32 cellular contexts compared by ENCODE assay signal in genomic region chr3:138325990-138326389, GRCh38. TPM values are rescaled to one million over a fixed set of nuclear protein-coding genes. Genes with fewer than 3 reads are reported as not detected.
"Had no signal": no experiment of that assay in that cellular context is flagged by ENCODE, and none has a peak within 500 bp of the region (broad histone marks: within the 10 kb centered on the region; RNA-seq: fewer than 3 reads in every experiment).

No MANE protein-coding gene starts in this region.

- H3K9me3 ChIP-seq: MG63, Peyer's patch had no signal

- FAIRE-seq: TTC549 had no signal

- H3K27ac Mint-ChIP-seq: activated CD4-positive, alpha-beta T cell treated with anti-CD3 and anti-CD28 coated beads, Interleukin-2, amount 10 ng/mL, durations not matched to agents 24 days and 14 days; activated CD8-positive, alpha-beta T cell treated with anti-CD3 and anti-CD28 coated beads, Interleukin-2, amount 10 ng/mL, durations not matched to agents 7 days and 5 days; activated naive CD4-positive, alpha-beta T cell treated with anti-CD3 and anti-CD28 coated beads for 36 hours; activated naive CD8-positive, alpha-beta T cell; activated naive CD8-positive, alpha-beta T cell treated with anti-CD3 and anti-CD28 coated beads, Interleukin-2, amount 50 U/mL, for 24 hours; activated T-cell treated with anti-CD3 and anti-CD28 coated beads, Interleukin-2, amount 50 U/mL, for 24 hours; activated T-helper 2 cell treated with anti-CD3 and anti-CD28 coated beads, Interferon-gamma antibody, Interleukin-2, Interleukin-4, amounts not matched to agents 10 μg/mL and 5 μg/mL and 100 μg/mL, durations not matched to agents 14 hours and 24 hours and 36 hours; brain; T-helper 2 cell treated with Interferon-gamma antibody and Interleukin-4, amounts not matched to agents 5 μg/mL and 100 μg/mL, for 36 hours had no signal

- H3K27ac ChIP-seq: Peyer's patch had no signal

- H3K36me3 ChIP-seq: MG63, Peyer's patch had no signal

- H3K4me3 Mint-ChIP-seq: activated CD4-positive, alpha-beta T cell treated with anti-CD3 and anti-CD28 coated beads, Interleukin-2, amount 10 ng/mL, durations not matched to agents 24 days and 14 days; activated CD8-positive, alpha-beta T cell treated with anti-CD3 and anti-CD28 coated beads, Interleukin-2, amount 10 ng/mL, durations not matched to agents 7 days and 5 days; activated naive CD4-positive, alpha-beta T cell treated with anti-CD3 and anti-CD28 coated beads for 36 hours; activated naive CD8-positive, alpha-beta T cell; activated naive CD8-positive, alpha-beta T cell treated with anti-CD3 and anti-CD28 coated beads, Interleukin-2, amount 50 U/mL, for 24 hours; activated T-cell treated with anti-CD3 and anti-CD28 coated beads, Interleukin-2, amount 50 U/mL, for 24 hours; brain; T-helper 2 cell treated with Interferon-gamma antibody and Interleukin-4, amounts not matched to agents 5 μg/mL and 100 μg/mL, for 36 hours had no signal

- H3K4me3 ChIP-seq: MG63, Peyer's patch had no signal

- H3K27me3 Mint-ChIP-seq: activated CD4-positive, alpha-beta T cell treated with anti-CD3 and anti-CD28 coated beads, Interleukin-2, amount 10 ng/mL, durations not matched to agents 24 days and 14 days; activated naive CD8-positive, alpha-beta T cell; activated T-cell treated with anti-CD3 and anti-CD28 coated beads, Interleukin-2, amount 50 U/mL, for 24 hours; brain had no signal

- DNase-seq: activated CD4-positive, alpha-beta T cell treated with anti-CD3 and anti-CD28 coated beads, Interleukin-2, amount 10 ng/mL, durations not matched to agents 24 days and 14 days; activated CD4-positive, alpha-beta T cell treated with anti-CD3 and anti-CD28 coated beads, Interleukin-2, amount 50 U/mL, for 48 hours; activated CD8-positive, alpha-beta T cell treated with anti-CD3 and anti-CD28 coated beads, Interleukin-2, amount 10 ng/mL, durations not matched to agents 7 days and 5 days; activated gamma-delta T cell; activated naive CD4-positive, alpha-beta T cell treated with anti-CD3 and anti-CD28 coated beads for 36 hours; activated naive CD8-positive, alpha-beta T cell treated with anti-CD3 and anti-CD28 coated beads, Interleukin-2, amount 50 U/mL, for 24 hours; activated T-cell treated with anti-CD3 and anti-CD28 coated beads, Interleukin-2, amount 50 U/mL, for 24 hours; anterior cingulate cortex; central memory CD4-positive, alpha-beta T cell; Karpas-422; KBM-7; MG63; NCI-H1048; NCI-H1105 treated with DMSO at 0.1 percent for 48 hours; NCI-H1436; NCI-H1694; NCI-H1930; NCI-H345; NCI-H524 treated with DMSO at 0.1 percent for 48 hours; Peyer's patch; RPMI8226; SIG-M5; SW 1271 had no signal

- H3K36me3 Mint-ChIP-seq: activated naive CD8-positive, alpha-beta T cell; brain had no signal

- H3K27me3 ChIP-seq: Peyer's patch had no signal

- ATAC-seq: activated CD8-positive, alpha-beta T cell treated with anti-CD3 and anti-CD28 coated beads, Interleukin-2, amount 10 ng/mL, durations not matched to agents 7 days and 5 days; activated naive CD8-positive, alpha-beta T cell treated with anti-CD3 and anti-CD28 coated beads, Interleukin-2, amount 50 U/mL, for 24 hours; Right ventricle myocardium inferior had no signal

RNA-seq across cellular contexts. Expression of gene NME9, which starts 3.7 kb away (rescaled TPM):
- total RNA-seq: activated CD4-positive, alpha-beta T cell treated with anti-CD3 and anti-CD28 coated beads, Interleukin-2, amount 10 ng/mL, durations not matched to agents 24 days and 14 days; activated CD8-positive, alpha-beta T cell treated with anti-CD3 and anti-CD28 coated beads, Interleukin-2, amount 10 ng/mL, durations not matched to agents 7 days and 5 days; NCI-H460; Peyer's patch; Right ventricle myocardium inferior; SK-MEL-5; T-helper 1 cell treated with Interleukin-12 subunit alpha and Interleukin-12 subunit beta and Interleukin-4 antibody, amounts not matched to agents 30 ng/mL and 1 ng/mL, for 36 hours had no signal

RNA-seq across cellular contexts. Expression of gene MRAS, which starts 22.4 kb away (rescaled TPM):
- total RNA-seq: activated CD4-positive, alpha-beta T cell treated with anti-CD3 and anti-CD28 coated beads, Interleukin-2, amount 10 ng/mL, durations not matched to agents 24 days and 14 days; activated CD8-positive, alpha-beta T cell treated with anti-CD3 and anti-CD28 coated beads, Interleukin-2, amount 10 ng/mL, durations not matched to agents 7 days and 5 days; activated T-helper 2 cell treated with anti-CD3 and anti-CD28 coated beads, Interferon-gamma antibody, Interleukin-2, Interleukin-4, amounts not matched to agents 10 μg/mL and 5 μg/mL and 100 μg/mL, durations not matched to agents 14 hours and 24 hours and 36 hours; T-helper 1 cell treated with Interleukin-12 subunit alpha and Interleukin-12 subunit beta and Interleukin-4 antibody, amounts not matched to agents 30 ng/mL and 1 ng/mL, for 36 hours had no signal
